1 cellular context compared by ENCODE assay signal in the genomic region with DNA sequence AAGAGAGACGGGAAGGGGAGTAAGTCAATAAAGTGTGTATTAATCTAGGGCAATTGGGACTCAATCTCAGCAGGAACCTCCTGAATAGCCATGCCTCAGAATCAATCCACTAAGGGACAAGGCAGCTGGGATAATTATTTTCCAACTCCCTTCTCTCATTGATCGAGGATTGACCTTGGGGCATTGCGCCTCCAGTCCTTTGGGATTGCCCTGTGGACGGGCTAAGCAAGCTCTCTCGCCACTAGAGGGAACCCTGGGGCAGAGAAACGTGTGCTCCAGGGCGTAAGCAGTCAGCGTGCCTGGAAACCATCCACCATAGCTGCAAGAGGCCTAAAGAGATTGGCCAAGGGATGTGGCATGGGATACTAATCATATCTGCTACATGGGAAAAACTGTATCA.
TF ChIP-seq lines count a peak whose summit lies in the region.

No MANE protein-coding gene starts in this region.

TF ChIP-seq in HepG2, 621 proteins besides CTCF, POLR2A, EP300 and RAD21 (continued from another document and continues in another):
- TF ChIP-seq ZUFSP (CRISPR knock-in tag; IDR thresholded peaks at IDR 0.05; ENCODE audit: borderline replicate concordance) (no peak), THRA (CRISPR knock-in tag; IDR thresholded peaks at IDR 0.05; ENCODE audit: borderline replicate concordance) (peak; percentile 39; the same call in 1 of the 2 replicates), AHDC1 (CRISPR knock-in tag; IDR thresholded peaks at IDR 0.05; ENCODE audit: borderline replicate concordance) (no peak), MAFF (IDR thresholded peaks at IDR 0.05; ENCODE audit: low read depth, low read length) (no peak), ATF3 (CRISPR knock-in tag; IDR thresholded peaks at IDR 0.05) (no peak), RARA (CRISPR knock-in tag; IDR thresholded peaks at IDR 0.05) (0 out of 2 replicates have a peak, but pooled peaks have one; percentile 41), ZNF496 (CRISPR knock-in tag; IDR thresholded peaks at IDR 0.05; ENCODE audit: insufficient replicate concordance) (no peak), KAT2B (IDR thresholded peaks at IDR 0.05; ENCODE audit: borderline replicate concordance, low read depth, low read length) (no peak; the same call in 1 of the 2 replicates), DPF2 (CRISPR knock-in tag; IDR thresholded peaks at IDR 0.05; ENCODE audit: borderline replicate concordance, low read depth) (no peak), JUNB (CRISPR knock-in tag; IDR thresholded peaks at IDR 0.05; ENCODE audit: borderline replicate concordance) (no peak), PAX8 (CRISPR knock-in tag; IDR thresholded peaks at IDR 0.05; ENCODE audit: borderline replicate concordance) (no peak), ZNF256 (CRISPR knock-in tag; conservative IDR thresholded peaks at IDR 0.05) (no peak), ZKSCAN1 (IDR thresholded peaks at IDR 0.05; ENCODE audit: low read length) (no peak; the same call in 1 of the 2 replicates), NR2F2 (IDR thresholded peaks at IDR 0.05; ENCODE audit: borderline replicate concordance, low read depth) (no peak), CENPBD1 (CRISPR knock-in tag; IDR thresholded peaks at IDR 0.05; ENCODE audit: borderline replicate concordance, low read depth) (no peak), ZFP36L1 (CRISPR knock-in tag; IDR thresholded peaks at IDR 0.05) (no peak), HMGXB3 (CRISPR knock-in tag; IDR thresholded peaks at IDR 0.05; ENCODE audit: borderline replicate concordance) (0 out of 2 replicates have a peak, but pooled peaks have one; percentile 20), MYC (CRISPR knock-in tag; IDR thresholded peaks at IDR 0.05; ENCODE audit: borderline replicate concordance) (peak; percentile 59; the same call in 1 of the 2 replicates), ZNF274 (CRISPR knock-in tag; IDR thresholded peaks at IDR 0.05) (0 out of 2 replicates have a peak, but pooled peaks have one; percentile 67), MBD4 (IDR thresholded peaks at IDR 0.05; ENCODE audit: borderline replicate concordance, low read length) (no peak), HCFC1 (IDR thresholded peaks at IDR 0.05; ENCODE audit: low read depth, low read length) (no peak), MIER3 (CRISPR knock-in tag; IDR thresholded peaks at IDR 0.05; ENCODE audit: borderline replicate concordance) (peak; percentile 75; the same call in 1 of the 2 replicates), ZNF564 (CRISPR knock-in tag; IDR thresholded peaks at IDR 0.05) (no peak)
- TF ChIP-seq, protein P1, sequence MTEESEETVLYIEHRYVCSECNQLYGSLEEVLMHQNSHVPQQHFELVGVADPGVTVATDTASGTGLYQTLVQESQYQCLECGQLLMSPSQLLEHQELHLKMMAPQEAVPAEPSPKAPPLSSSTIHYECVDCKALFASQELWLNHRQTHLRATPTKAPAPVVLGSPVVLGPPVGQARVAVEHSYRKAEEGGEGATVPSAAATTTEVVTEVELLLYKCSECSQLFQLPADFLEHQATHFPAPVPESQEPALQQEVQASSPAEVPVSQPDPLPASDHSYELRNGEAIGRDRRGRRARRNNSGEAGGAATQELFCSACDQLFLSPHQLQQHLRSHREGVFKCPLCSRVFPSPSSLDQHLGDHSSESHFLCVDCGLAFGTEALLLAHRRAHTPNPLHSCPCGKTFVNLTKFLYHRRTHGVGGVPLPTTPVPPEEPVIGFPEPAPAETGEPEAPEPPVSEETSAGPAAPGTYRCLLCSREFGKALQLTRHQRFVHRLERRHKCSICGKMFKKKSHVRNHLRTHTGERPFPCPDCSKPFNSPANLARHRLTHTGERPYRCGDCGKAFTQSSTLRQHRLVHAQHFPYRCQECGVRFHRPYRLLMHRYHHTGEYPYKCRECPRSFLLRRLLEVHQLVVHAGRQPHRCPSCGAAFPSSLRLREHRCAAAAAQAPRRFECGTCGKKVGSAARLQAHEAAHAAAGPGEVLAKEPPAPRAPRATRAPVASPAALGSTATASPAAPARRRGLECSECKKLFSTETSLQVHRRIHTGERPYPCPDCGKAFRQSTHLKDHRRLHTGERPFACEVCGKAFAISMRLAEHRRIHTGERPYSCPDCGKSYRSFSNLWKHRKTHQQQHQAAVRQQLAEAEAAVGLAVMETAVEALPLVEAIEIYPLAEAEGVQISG (CRISPR knock-in tag; IDR thresholded peaks at IDR 0.05) = peak; percentile 71
- TF ChIP-seq, protein P2, sequence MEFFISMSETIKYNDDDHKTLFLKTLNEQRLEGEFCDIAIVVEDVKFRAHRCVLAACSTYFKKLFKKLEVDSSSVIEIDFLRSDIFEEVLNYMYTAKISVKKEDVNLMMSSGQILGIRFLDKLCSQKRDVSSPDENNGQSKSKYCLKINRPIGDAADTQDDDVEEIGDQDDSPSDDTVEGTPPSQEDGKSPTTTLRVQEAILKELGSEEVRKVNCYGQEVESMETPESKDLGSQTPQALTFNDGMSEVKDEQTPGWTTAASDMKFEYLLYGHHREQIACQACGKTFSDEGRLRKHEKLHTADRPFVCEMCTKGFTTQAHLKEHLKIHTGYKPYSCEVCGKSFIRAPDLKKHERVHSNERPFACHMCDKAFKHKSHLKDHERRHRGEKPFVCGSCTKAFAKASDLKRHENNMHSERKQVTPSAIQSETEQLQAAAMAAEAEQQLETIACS (CRISPR knock-in tag; IDR thresholded peaks at IDR 0.05) = no peak
- TF ChIP-seq, protein P3, sequence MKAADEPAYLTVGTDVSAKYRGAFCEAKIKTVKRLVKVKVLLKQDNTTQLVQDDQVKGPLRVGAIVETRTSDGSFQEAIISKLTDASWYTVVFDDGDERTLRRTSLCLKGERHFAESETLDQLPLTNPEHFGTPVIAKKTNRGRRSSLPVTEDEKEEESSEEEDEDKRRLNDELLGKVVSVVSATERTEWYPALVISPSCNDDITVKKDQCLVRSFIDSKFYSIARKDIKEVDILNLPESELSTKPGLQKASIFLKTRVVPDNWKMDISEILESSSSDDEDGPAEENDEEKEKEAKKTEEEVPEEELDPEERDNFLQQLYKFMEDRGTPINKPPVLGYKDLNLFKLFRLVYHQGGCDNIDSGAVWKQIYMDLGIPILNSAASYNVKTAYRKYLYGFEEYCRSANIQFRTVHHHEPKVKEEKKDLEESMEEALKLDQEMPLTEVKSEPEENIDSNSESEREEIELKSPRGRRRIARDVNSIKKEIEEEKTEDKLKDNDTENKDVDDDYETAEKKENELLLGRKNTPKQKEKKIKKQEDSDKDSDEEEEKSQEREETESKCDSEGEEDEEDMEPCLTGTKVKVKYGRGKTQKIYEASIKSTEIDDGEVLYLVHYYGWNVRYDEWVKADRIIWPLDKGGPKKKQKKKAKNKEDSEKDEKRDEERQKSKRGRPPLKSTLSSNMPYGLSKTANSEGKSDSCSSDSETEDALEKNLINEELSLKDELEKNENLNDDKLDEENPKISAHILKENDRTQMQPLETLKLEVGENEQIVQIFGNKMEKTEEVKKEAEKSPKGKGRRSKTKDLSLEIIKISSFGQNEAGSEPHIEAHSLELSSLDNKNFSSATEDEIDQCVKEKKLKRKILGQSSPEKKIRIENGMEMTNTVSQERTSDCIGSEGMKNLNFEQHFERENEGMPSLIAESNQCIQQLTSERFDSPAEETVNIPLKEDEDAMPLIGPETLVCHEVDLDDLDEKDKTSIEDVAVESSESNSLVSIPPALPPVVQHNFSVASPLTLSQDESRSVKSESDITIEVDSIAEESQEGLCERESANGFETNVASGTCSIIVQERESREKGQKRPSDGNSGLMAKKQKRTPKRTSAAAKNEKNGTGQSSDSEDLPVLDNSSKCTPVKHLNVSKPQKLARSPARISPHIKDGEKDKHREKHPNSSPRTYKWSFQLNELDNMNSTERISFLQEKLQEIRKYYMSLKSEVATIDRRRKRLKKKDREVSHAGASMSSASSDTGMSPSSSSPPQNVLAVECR (CRISPR knock-in tag; IDR thresholded peaks at IDR 0.05; ENCODE audit: borderline replicate concordance) = no peak
